3 cellular contexts compared by ENCODE assay signal in the genomic region with DNA sequence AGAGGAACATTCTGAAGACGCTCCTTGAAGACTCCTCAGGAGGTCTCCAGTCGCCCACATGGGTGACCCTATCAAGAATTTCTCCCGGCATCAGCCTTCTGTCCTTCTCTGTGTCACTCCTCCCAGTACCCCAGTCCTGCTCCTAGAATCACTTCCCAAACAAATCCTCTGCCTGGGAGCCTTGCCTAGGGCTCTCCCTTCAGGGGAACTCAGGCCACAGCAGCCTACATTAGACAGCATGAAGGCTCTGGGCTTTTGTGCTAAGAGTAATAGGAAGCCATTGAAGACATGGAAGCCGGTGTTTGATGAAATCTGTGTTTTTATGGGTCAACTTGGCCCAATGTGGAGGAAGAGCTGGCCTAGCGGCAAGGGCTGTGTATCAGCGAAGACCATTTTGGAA. TPM values are rescaled to one million over a fixed set of nuclear protein-coding genes. Genes with fewer than 3 reads are reported as not detected.
"Had no signal": no experiment of that assay in that cellular context is flagged by ENCODE, and none has a peak within 500 bp of the region (broad histone marks: within the 10 kb centered on the region; RNA-seq: fewer than 3 reads in every experiment).

No MANE protein-coding gene starts in this region.

RNA-seq across cellular contexts. Expression of a gene that starts 13.7 kb away (rescaled TPM):
- total RNA-seq: chondrocyte, kidney epithelial cell had no signal
- polyA plus RNA-seq: mammary epithelial cell had no signal
